ENCODE assay signal across 17 cellular contexts in genomic region chr9:130417602-130418001, GRCh38. TPM values are rescaled to one million over a fixed set of nuclear protein-coding genes. Genes with fewer than 3 reads are reported as not detected.
DNase-seq lines count a peak whose midpoint lies in the region; ATAC-seq and TF ChIP-seq lines count a peak whose summit lies in the region.
"Had no signal": no experiment of that assay in that cellular context is flagged by ENCODE, and none has a peak within 500 bp of the region (broad histone marks: within the 10 kb centered on the region; RNA-seq: fewer than 3 reads in every experiment).

No MANE protein-coding gene starts in this region.

- ATAC-seq in PC-3 (no peak), foreskin keratinocyte (no peak), GM21528 (IDR thresholded peaks at IDR 0.05; ENCODE audit: low FRiP score, unreplicated experiment) (no peak), HG03469 (IDR thresholded peaks at IDR 0.05; ENCODE audit: unreplicated experiment) (no peak)
- ATAC-seq: naive thymus-derived CD8-positive, alpha-beta T cell; T-helper 17 cell had no signal

- DNase-seq in ELF-1 (ENCODE audit: low read depth, low spot score) (peak; percentile 54), H7 (peak; percentile 66), PC-3 (peak; percentile 37), foreskin keratinocyte (no peak), A172 (ENCODE audit: low spot score) (no peak), H4 (ENCODE audit: low spot score) (no peak)
- DNase-seq: activated CD4-positive, CD25-positive, alpha-beta regulatory T cell treated with anti-CD3 and anti-CD28 coated beads, Interleukin-2, amount 50 U/mL, for 72 hours; activated naive CD8-positive, alpha-beta T cell treated with anti-CD3 and anti-CD28 coated beads for 36 hours; effector CD4-positive, alpha-beta T cell; naive thymus-derived CD8-positive, alpha-beta T cell; NCI-H1417; NCI-H510A; T-helper 17 cell had no signal

- H3K27ac ChIP-seq in PC-3 (ENCODE audit: low read length): no peak overlapping the region
- H3K27ac ChIP-seq in foreskin keratinocyte: no peak overlapping the region
- H3K27ac ChIP-seq: C4-2B had no signal

- POLR2A ChIA-PET in PC-3 (lab: Charles Lee; ENCODE audit: unreplicated experiment): interaction anchor here (0.6 kb wide), 1 partner anchor 614 kb away, joined by 4 read pairs; the partner anchor contains the start of gene TOR1B

- intact Hi-C loops in PC-3 (cut with micrococcal nuclease): no loop called here

- H3K9me2 ChIP-seq in PC-3 (replicated peaks; ENCODE audit: low read length): no peaks in the 10 kb centered on the region

- BruUV-seq in PC-3 (replicated peaks; lab: Mats Ljungman, UMichigan): no TSS peak

- H4K20me1 ChIP-seq in PC-3 (ENCODE audit: low read length): no peaks in the 10 kb centered on the region

- H3K9me3 ChIP-seq in PC-3 (ENCODE audit: low read length): no peaks in the 10 kb centered on the region

- H3K36me3 ChIP-seq in H7 (replicated peaks; ENCODE audit: control insufficient read depth, insufficient read depth, low read length) (no peaks in the 10 kb centered on the region), PC-3 (ENCODE audit: low read depth, low read length) (no peaks in the 10 kb centered on the region)

- no peak overlapping the region for H3K4me2 ChIP-seq in PC-3 (ENCODE audit: low read length)

- TF ChIP-seq CTCF in PC-3 (conservative IDR thresholded peaks at IDR 0.05; ENCODE audit: low read depth, low read length) (peak; percentile 48; the same call in 1 of the 2 replicates), foreskin keratinocyte (conservative IDR thresholded peaks at IDR 0.05) (peak; percentile 37)

- H3F3A ChIP-seq in PC-3 (ENCODE audit: low read length, unreplicated experiment): no peaks in the 10 kb centered on the region

- H3K4me3 ChIP-seq in H7 (ENCODE audit: insufficient read depth, low read depth, low read length) (no peak overlapping the region), PC-3 (ENCODE audit: low read length) (no peak overlapping the region)
- H3K4me3 ChIP-seq: lung had no signal

- no peak overlapping the region for H2AFZ ChIP-seq in PC-3 (ENCODE audit: low read length)

- H3K4me1 ChIP-seq in PC-3 (ENCODE audit: insufficient read depth, low read length): no peaks in the 10 kb centered on the region
- H3K4me1 ChIP-seq in foreskin keratinocyte: no peaks in the 10 kb centered on the region

- no peaks in the 10 kb centered on the region for H3K79me2 ChIP-seq in PC-3 (ENCODE audit: low read length)

- H3K27me3 ChIP-seq in H7 (ENCODE audit: control insufficient read depth, insufficient read depth, low read length): no peaks in the 10 kb centered on the region
- H3K27me3 ChIP-seq in PC-3 (ENCODE audit: low read length): no peaks in the 10 kb centered on the region
- H3K27me3 ChIP-seq in foreskin keratinocyte: peaks cover 5% of the 10 kb centered on the region

- no peak overlapping the region for H3K9ac ChIP-seq in PC-3 (ENCODE audit: low read length)

- CTCF ChIA-PET in PC-3 (lab: Charles Lee): no interaction called here

RNA-seq across cellular contexts. Expression of gene ASS1, which starts 27.2 kb away (rescaled TPM):
- 77.0 and 81.5 TPM in 2 replicates for total RNA-seq in H7 (2014; rRNA removed; shearing (Covaris generic))
- total RNA-seq in PC-3 (2014; rRNA removed) (74.1 and 83.0 TPM in 2 replicates), foreskin keratinocyte (40.8 and 62.6 TPM in 2 replicates)
- 40.9 and 66.4 TPM in 2 replicates for polyA plus RNA-seq in foreskin keratinocyte
- total RNA-seq in A172 (2014; rRNA removed; shearing (Covaris generic)): not detected in 2 replicates
- 55.2 and 63.6 TPM in 2 replicates for total RNA-seq in H4 (2014; rRNA removed; shearing (Covaris generic))
- total RNA-seq: naive thymus-derived CD8-positive, alpha-beta T cell; T-helper 17 cell had no signal
- polyA plus RNA-seq: naive thymus-derived CD8-positive, alpha-beta T cell had no signal

Comparison
In these comparisons a context has a peak if more than half of its experiments do, and no peak if none do; other contexts are left out.
1. DNase-seq: peak in ELF-1 (single experiment), H7 (single experiment) and PC-3 (single experiment); none in foreskin keratinocyte (0 of 2), A172 (single experiment) and H4 (single experiment).
2. RNA of gene ASS1, which starts 27.2 kb away (total RNA-seq): 74.1 to 83.0 TPM in PC-3, 77.0 to 81.5 TPM in H7, 55.2 to 63.6 TPM in H4 and 40.8 to 62.6 TPM in foreskin keratinocyte; not detected in A172; every median in the first group is over 10 times any median in the second.